2 cellular contexts compared by ENCODE assay signal in genomic region chrX:14030248-14030592, GRCh38.
A peak's percentile ranks its signal among the peaks of the same experiment; 100 is the strongest.
TF ChIP-seq lines count a peak whose summit lies in the region.

No MANE protein-coding gene starts in this region.

TF ChIP-seq in K562, 482 proteins besides CTCF, POLR2A, EP300 and RAD21 (continues in another document):
- TF ChIP-seq ZNF41 (CRISPR knock-in tag; conservative IDR thresholded peaks at IDR 0.05) (no peak), SMAD4 (CRISPR knock-in tag; conservative IDR thresholded peaks at IDR 0.05) (0 out of 2 replicates have a peak, but pooled peaks have one; percentile 8), STAT5B (CRISPR knock-in tag; IDR thresholded peaks at IDR 0.05) (no peak), NKRF (IDR thresholded peaks at IDR 0.05; ENCODE audit: borderline replicate concordance) (no peak), ZNF444 (CRISPR knock-in tag; IDR thresholded peaks at IDR 0.05) (no peak), TGIF2 (CRISPR knock-in tag; IDR thresholded peaks at IDR 0.05) (no peak), HMBOX1 (IDR thresholded peaks at IDR 0.05) (no peak), JUN (IDR thresholded peaks at IDR 0.05; ENCODE audit: borderline replicate concordance, low read depth, low read length) (no peak), JUN (CRISPR knock-in tag; IDR thresholded peaks at IDR 0.05; ENCODE audit: borderline replicate concordance) (no peak), ELK1 (CRISPR knock-in tag; IDR thresholded peaks at IDR 0.05) (no peak), ZNF239 (CRISPR knock-in tag; IDR thresholded peaks at IDR 0.05) (no peak), SMARCA4 (IDR thresholded peaks at IDR 0.05) (peak; percentile 61; the same call in 1 of the 2 replicates), L3MBTL2 (IDR thresholded peaks at IDR 0.05) (no peak), ZFP91 (CRISPR knock-in tag; IDR thresholded peaks at IDR 0.05) (no peak), MLX (CRISPR knock-in tag; conservative IDR thresholded peaks at IDR 0.05) (no peak), ZFP36 (IDR thresholded peaks at IDR 0.05; ENCODE audit: low read depth, low read length, partially characterized antibody) (no peak), DPF2 (IDR thresholded peaks at IDR 0.05) (0 out of 2 replicates have a peak, but pooled peaks have one; percentile 73), ZBTB1 (CRISPR knock-in tag; IDR thresholded peaks at IDR 0.05; ENCODE audit: borderline replicate concordance, low read depth) (0 out of 2 replicates have a peak, but pooled peaks have one; percentile 7), FOXJ2 (tag; IDR thresholded peaks at IDR 0.05) (peak; percentile 23; the same call in 1 of the 2 replicates), ZNF280B (CRISPR knock-in tag; IDR thresholded peaks at IDR 0.05) (no peak), PKNOX1 (IDR thresholded peaks at IDR 0.05) (no peak), ZNF217 (CRISPR knock-in tag; IDR thresholded peaks at IDR 0.05) (no peak)

TF ChIP-seq in HepG2, 621 proteins besides CTCF, POLR2A, EP300 and RAD21:
- TF ChIP-seq CBX2 (IDR thresholded peaks at IDR 0.05; ENCODE audit: low read depth, low read length): no peak
- TF ChIP-seq CBX2 (CRISPR knock-in tag; IDR thresholded peaks at IDR 0.05; ENCODE audit: low read depth): no peak
- TF ChIP-seq KAT8 (CRISPR knock-in tag; IDR thresholded peaks at IDR 0.05): no peak
- no peak for TF ChIP-seq MTF2 (CRISPR knock-in tag; IDR thresholded peaks at IDR 0.05; ENCODE audit: borderline replicate concordance)
- TF ChIP-seq ZFY (CRISPR knock-in tag; IDR thresholded peaks at IDR 0.05): no peak
- TF ChIP-seq U2AF1 (optimal IDR thresholded peaks at IDR 0.05; ENCODE audit: low read depth, low read length): no peak
- TF ChIP-seq FOXK1 (CRISPR knock-in tag; IDR thresholded peaks at IDR 0.05; ENCODE audit: borderline replicate concordance, low read depth): no peak
- TF ChIP-seq DBP (CRISPR knock-in tag; IDR thresholded peaks at IDR 0.05; ENCODE audit: not compliant biosample characterization): no peak
- no peak for TF ChIP-seq E2F5 (CRISPR knock-in tag; conservative IDR thresholded peaks at IDR 0.05)
- no peak for TF ChIP-seq PAXIP1 (CRISPR knock-in tag; conservative IDR thresholded peaks at IDR 0.05)
- no peak for TF ChIP-seq ZBTB26 (CRISPR knock-in tag; IDR thresholded peaks at IDR 0.05; ENCODE audit: borderline replicate concordance)
- no peak for TF ChIP-seq ZNF207 (IDR thresholded peaks at IDR 0.05; ENCODE audit: borderline replicate concordance)
